Comparison of ENCODE assay signal across 8 cellular contexts in the genomic region with DNA sequence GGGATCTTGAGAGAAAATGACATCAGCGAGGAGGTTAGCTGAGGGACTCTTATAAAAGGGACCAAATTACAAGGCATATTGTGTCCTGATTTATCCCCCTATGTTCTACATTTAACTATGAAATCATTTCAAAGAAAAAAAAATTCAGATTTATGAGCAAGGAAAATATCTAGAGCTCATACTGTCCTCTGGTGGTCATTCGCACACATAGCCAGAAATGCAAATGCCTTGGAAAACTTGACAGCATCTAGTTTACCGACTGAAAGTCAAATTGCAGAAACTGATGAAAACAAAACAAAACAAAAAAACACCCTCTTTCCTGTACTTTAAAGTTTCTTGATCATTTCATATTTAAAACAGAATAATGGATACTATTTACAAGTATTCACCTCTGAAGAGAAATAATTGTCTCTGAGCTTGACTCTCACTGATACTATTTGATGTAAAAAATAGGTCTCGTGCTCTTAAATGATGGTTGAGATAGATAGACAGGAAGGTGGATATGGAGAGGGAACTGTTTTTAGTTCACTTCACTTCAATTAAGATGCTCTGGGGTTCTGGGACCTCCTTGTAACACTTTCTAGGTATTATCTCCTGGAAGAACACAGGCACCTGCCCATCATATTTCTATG.
DNase-seq lines count a peak whose midpoint lies in the region; ATAC-seq, FAIRE-seq and TF ChIP-seq lines count a peak whose summit lies in the region.

No MANE protein-coding gene starts in this region.

- H3K36me3 Mint-ChIP-seq in activated CD4-positive, alpha-beta T cell treated with anti-CD3 and anti-CD28 coated beads, Interleukin-2, amount 10 ng/mL, durations not matched to agents 7 days and 5 days (ENCODE audit: low read depth) = no peaks in the 10 kb centered on the region

- no peaks in the 10 kb centered on the region for H3K27me3 Mint-ChIP-seq in activated CD4-positive, alpha-beta T cell treated with anti-CD3 and anti-CD28 coated beads, Interleukin-2, amount 10 ng/mL, durations not matched to agents 7 days and 5 days

- peak; percentile 86 for FAIRE-seq in pancreas (lab: Jason Lieb, UNC)

- ATAC-seq in pancreas = peak in 2 of 4 donors; percentile 58
- no peak for ATAC-seq in GM21360 (IDR thresholded peaks at IDR 0.05; ENCODE audit: unreplicated experiment)

- H3K27ac ChIP-seq in pancreas = no peak overlapping the region

- DNase-seq in GM10248 (ENCODE audit: extremely low spot score) = no peak
- peak; percentile 84 for DNase-seq in NCI-H1694 treated with DMSO at 0.1 percent for 48 hours (lab: John Stamatoyannopoulos, UW)
- peak; percentile 13 for DNase-seq in cerebellar cortex (ENCODE audit: low spot score)
- DNase-seq in pancreas = no peak
- DNase-seq in NCI-H187 treated with DMSO at 0.1 percent for 48 hours (lab: John Stamatoyannopoulos, UW) = no peak
- no peak for DNase-seq in stimulated activated CD4-positive, alpha-beta T cell treated with anti-CD3 and anti-CD28 coated beads, Interleukin-12 subunit alpha, Interleukin-12 subunit beta, amount 100 ng/mL, for 4 hours
- no peak for DNase-seq in activated CD4-positive, alpha-beta T cell treated with anti-CD3 and anti-CD28 coated beads, Interleukin-2, amount 10 ng/mL, durations not matched to agents 7 days and 5 days

- 15 to 18% methylated on average over 4 of the region's 4 CpGs for WGBS in pancreas, 2 donors

- no peaks in the 10 kb centered on the region for H3K9me3 ChIP-seq in pancreas

- POLR2A ChIA-PET in GM10248 (lab: Yijun Ruan, JAX) = no interaction called here
- POLR2A ChIA-PET in activated CD4-positive, alpha-beta T cell treated with anti-CD3 and anti-CD28 coated beads, Interleukin-2, amount 10 ng/mL, durations not matched to agents 7 days and 5 days (lab: Charles Lee) = no interaction called here

- TF ChIP-seq CTCF in GM10248 (IDR thresholded peaks at IDR 0.05; ENCODE audit: control extremely low read depth, extremely low read depth, low read depth, missing control alignments) (peak; percentile 36), pancreas (IDR thresholded peaks at IDR 0.05) (peak; percentile 51 to 82 (median 66))

- no peaks in the 10 kb centered on the region for H3K36me3 ChIP-seq in pancreas

- H3K27ac Mint-ChIP-seq in activated CD4-positive, alpha-beta T cell treated with anti-CD3 and anti-CD28 coated beads, Interleukin-2, amount 10 ng/mL, durations not matched to agents 7 days and 5 days = no peak overlapping the region

- intact Hi-C loops in pancreas (cut with DNase I) = loop anchor here in 2 of 3 donors (5.0 to 10.0 kb wide), 4 partner anchors 254 to 334 kb away; a partner anchor contains a TSS

- no peaks in the 10 kb centered on the region for H3K27me3 ChIP-seq in pancreas

- H3K4me3 ChIP-seq in pancreas = no peak overlapping the region

- H3K4me1 Mint-ChIP-seq in activated CD4-positive, alpha-beta T cell treated with anti-CD3 and anti-CD28 coated beads, Interleukin-2, amount 10 ng/mL, durations not matched to agents 7 days and 5 days = no peaks in the 10 kb centered on the region

- no peak overlapping the region for H3K4me3 Mint-ChIP-seq in activated CD4-positive, alpha-beta T cell treated with anti-CD3 and anti-CD28 coated beads, Interleukin-2, amount 10 ng/mL, durations not matched to agents 7 days and 5 days

- CTCF ChIA-PET in GM10248 (lab: Yijun Ruan, JAX) = no interaction called here
- CTCF ChIA-PET in activated CD4-positive, alpha-beta T cell treated with anti-CD3 and anti-CD28 coated beads, Interleukin-2, amount 10 ng/mL, durations not matched to agents 7 days and 5 days (lab: Charles Lee) = no interaction called here

- H3K9me3 Mint-ChIP-seq in activated CD4-positive, alpha-beta T cell treated with anti-CD3 and anti-CD28 coated beads, Interleukin-2, amount 10 ng/mL, durations not matched to agents 7 days and 5 days = peaks cover 4% of the 10 kb centered on the region

- H3K4me1 ChIP-seq in pancreas = no peaks in the 10 kb centered on the region

Comparison
In these comparisons a context has a peak if more than half of its experiments do, and no peak if none do; other contexts are left out.
1. DNase-seq: peak in NCI-H1694 treated with DMSO at 0.1 percent for 48 hours (single experiment) and cerebellar cortex (single experiment); none in GM10248 (single experiment), pancreas (0 of 6), NCI-H187 treated with DMSO at 0.1 percent for 48 hours (single experiment), stimulated activated CD4-positive, alpha-beta T cell treated with anti-CD3 and anti-CD28 coated beads, Interleukin-12 subunit alpha, Interleukin-12 subunit beta, amount 100 ng/mL, for 4 hours (single experiment) and activated CD4-positive, alpha-beta T cell treated with anti-CD3 and anti-CD28 coated beads, Interleukin-2, amount 10 ng/mL, durations not matched to agents 7 days and 5 days (single experiment).